1 cellular context compared by ENCODE assay signal in the genomic region with DNA sequence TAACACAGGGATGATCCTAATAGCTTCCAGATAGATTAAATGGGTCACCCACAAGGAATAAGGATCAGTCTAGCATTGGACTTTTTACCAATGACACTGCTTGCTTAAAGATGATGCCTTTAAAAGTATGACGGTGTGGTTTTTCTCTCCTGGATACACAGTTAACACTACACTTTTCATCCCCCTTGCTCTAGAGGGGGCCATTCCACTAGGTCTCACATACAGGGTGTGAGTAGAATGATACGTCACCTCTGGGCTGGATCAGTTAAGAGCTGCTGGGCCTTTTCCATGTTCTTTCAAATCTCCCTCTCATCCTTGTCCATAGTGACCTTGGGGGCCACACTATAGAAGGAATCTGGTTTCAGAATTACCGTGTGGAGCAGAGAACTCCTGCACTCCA.
TF ChIP-seq lines count a peak whose summit lies in the region.

No MANE protein-coding gene starts in this region.

TF ChIP-seq in WTC11, 78 proteins besides CTCF, POLR2A, EP300 and RAD21 (continued from another document):
- TF ChIP-seq TP53 (CRISPR knock-in tag; IDR thresholded peaks at IDR 0.05) (no peak), SOX15 (CRISPR knock-in tag; IDR thresholded peaks at IDR 0.05) (no peak)
